Comparison of ENCODE assay signal across 1 cellular context in the genomic region with DNA sequence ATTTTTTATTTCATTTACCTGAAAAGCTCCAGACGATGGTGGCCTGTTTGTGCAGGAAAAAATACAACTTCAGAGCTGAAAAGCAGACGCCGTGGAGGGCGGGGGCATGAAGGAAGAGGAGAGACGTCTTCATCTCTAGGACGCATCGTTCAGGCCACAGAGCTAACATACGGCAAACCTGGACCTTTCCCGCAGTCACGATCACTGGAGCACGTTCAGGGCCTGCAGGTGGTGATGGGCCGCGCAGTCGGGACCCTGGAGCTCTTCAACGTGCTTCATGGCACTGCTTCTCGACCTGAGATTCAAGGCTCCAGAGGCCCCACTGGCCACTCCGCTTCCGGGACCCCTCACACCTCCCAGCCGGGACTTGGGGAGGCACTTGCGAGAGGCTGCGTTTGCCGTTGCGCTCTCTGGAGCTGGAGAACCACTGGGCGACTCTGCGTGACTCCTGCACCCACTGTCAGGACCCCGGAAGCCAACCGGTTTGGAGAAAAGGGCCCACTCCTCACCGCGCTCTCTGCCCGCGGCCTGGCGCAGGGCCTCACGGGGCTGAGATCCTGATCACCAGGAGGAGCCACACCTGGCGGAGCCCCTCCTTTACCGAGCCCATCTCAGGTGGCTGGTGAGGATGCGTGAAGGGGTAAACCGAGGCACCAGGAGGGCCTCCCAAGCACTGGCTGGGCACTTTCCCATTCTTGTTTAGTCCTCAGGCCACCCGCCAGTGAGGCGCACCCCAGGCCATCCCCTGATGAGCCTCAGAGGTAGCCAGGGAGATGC.
A peak's percentile ranks its signal among the peaks of the same experiment; 100 is the strongest.
TF ChIP-seq lines count a peak whose summit lies in the region.

No MANE protein-coding gene starts in this region.

TF ChIP-seq in HepG2, 621 proteins besides CTCF, POLR2A, EP300 and RAD21 (continued from another document and continues in another):
- TF ChIP-seq, protein P1, sequence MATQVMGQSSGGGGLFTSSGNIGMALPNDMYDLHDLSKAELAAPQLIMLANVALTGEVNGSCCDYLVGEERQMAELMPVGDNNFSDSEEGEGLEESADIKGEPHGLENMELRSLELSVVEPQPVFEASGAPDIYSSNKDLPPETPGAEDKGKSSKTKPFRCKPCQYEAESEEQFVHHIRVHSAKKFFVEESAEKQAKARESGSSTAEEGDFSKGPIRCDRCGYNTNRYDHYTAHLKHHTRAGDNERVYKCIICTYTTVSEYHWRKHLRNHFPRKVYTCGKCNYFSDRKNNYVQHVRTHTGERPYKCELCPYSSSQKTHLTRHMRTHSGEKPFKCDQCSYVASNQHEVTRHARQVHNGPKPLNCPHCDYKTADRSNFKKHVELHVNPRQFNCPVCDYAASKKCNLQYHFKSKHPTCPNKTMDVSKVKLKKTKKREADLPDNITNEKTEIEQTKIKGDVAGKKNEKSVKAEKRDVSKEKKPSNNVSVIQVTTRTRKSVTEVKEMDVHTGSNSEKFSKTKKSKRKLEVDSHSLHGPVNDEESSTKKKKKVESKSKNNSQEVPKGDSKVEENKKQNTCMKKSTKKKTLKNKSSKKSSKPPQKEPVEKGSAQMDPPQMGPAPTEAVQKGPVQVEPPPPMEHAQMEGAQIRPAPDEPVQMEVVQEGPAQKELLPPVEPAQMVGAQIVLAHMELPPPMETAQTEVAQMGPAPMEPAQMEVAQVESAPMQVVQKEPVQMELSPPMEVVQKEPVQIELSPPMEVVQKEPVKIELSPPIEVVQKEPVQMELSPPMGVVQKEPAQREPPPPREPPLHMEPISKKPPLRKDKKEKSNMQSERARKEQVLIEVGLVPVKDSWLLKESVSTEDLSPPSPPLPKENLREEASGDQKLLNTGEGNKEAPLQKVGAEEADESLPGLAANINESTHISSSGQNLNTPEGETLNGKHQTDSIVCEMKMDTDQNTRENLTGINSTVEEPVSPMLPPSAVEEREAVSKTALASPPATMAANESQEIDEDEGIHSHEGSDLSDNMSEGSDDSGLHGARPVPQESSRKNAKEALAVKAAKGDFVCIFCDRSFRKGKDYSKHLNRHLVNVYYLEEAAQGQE (IDR thresholded peaks at IDR 0.05; ENCODE audit: borderline replicate concordance in 1 of 2, low read depth in 1 of 2, low read length in 2 of 2), result no peak
- TF ChIP-seq SOX6 (IDR thresholded peaks at IDR 0.05) (no peak), SOX6 (CRISPR knock-in tag; IDR thresholded peaks at IDR 0.05) (no peak), TOPORS (CRISPR knock-in tag; IDR thresholded peaks at IDR 0.05) (no peak), ZNF256 (CRISPR knock-in tag; conservative IDR thresholded peaks at IDR 0.05) (no peak), ZNF207 (IDR thresholded peaks at IDR 0.05; ENCODE audit: borderline replicate concordance) (no peak), ELF1 (CRISPR knock-in tag; IDR thresholded peaks at IDR 0.05) (no peak), ATAD3A (CRISPR knock-in tag; IDR thresholded peaks at IDR 0.05) (no peak), POGZ (CRISPR knock-in tag; IDR thresholded peaks at IDR 0.05) (no peak), MYNN (CRISPR knock-in tag; IDR thresholded peaks at IDR 0.05; ENCODE audit: low read depth) (no peak), RBM39 (IDR thresholded peaks at IDR 0.05; ENCODE audit: low read depth, low read length, poor library complexity, severe bottlenecking) (peak; percentile 15), SNAPC2 (CRISPR knock-in tag; IDR thresholded peaks at IDR 0.05) (no peak), ZNF30 (CRISPR knock-in tag; IDR thresholded peaks at IDR 0.05) (no peak), ZNF614 (CRISPR knock-in tag; IDR thresholded peaks at IDR 0.05; ENCODE audit: borderline replicate concordance) (no peak), ESRRA (CRISPR knock-in tag; IDR thresholded peaks at IDR 0.05; ENCODE audit: low read depth) (no peak), KLF11 (CRISPR knock-in tag; IDR thresholded peaks at IDR 0.05) (no peak), ZNF160 (CRISPR knock-in tag; IDR thresholded peaks at IDR 0.05) (no peak), MIER2 (CRISPR knock-in tag; IDR thresholded peaks at IDR 0.05) (no peak), ZNF260 (CRISPR knock-in tag; IDR thresholded peaks at IDR 0.05; ENCODE audit: borderline replicate concordance, low read depth) (no peak), RFX1 (IDR thresholded peaks at IDR 0.05) (no peak), ZFP90 (CRISPR knock-in tag; IDR thresholded peaks at IDR 0.05; ENCODE audit: borderline replicate concordance) (no peak), BCL6 (CRISPR knock-in tag; IDR thresholded peaks at IDR 0.05) (no peak), ZNF12 (CRISPR knock-in tag; IDR thresholded peaks at IDR 0.05) (no peak), KLF15 (CRISPR knock-in tag; IDR thresholded peaks at IDR 0.05; ENCODE audit: borderline replicate concordance) (no peak), ZFP62 (CRISPR knock-in tag; IDR thresholded peaks at IDR 0.05) (no peak), DR1 (CRISPR knock-in tag; IDR thresholded peaks at IDR 0.05) (no peak), CBX1 (IDR thresholded peaks at IDR 0.05; ENCODE audit: low read depth) (no peak), SUZ12 (IDR thresholded peaks at IDR 0.05; ENCODE audit: low read depth, low read length) (no peak), CHD4 (IDR thresholded peaks at IDR 0.05; ENCODE audit: borderline replicate concordance, low read length) (no peak), SRY (CRISPR knock-in tag; IDR thresholded peaks at IDR 0.05) (0 out of 2 replicates have a peak, but pooled peaks have one; percentile 27), KLF12 (CRISPR knock-in tag; IDR thresholded peaks at IDR 0.05; ENCODE audit: borderline replicate concordance) (no peak), NFIB (CRISPR knock-in tag; IDR thresholded peaks at IDR 0.05; ENCODE audit: borderline replicate concordance) (no peak), ZC3H13 (CRISPR knock-in tag; IDR thresholded peaks at IDR 0.05) (no peak), YY1 (IDR thresholded peaks at IDR 0.05; ENCODE audit: insufficient read depth, insufficient replicate concordance, low read depth, low read length) (no peak), HOXA7 (CRISPR knock-in tag; IDR thresholded peaks at IDR 0.05) (no peak), HOXA9 (CRISPR knock-in tag; IDR thresholded peaks at IDR 0.05; ENCODE audit: borderline replicate concordance) (no peak)
- TF ChIP-seq, protein P2, sequence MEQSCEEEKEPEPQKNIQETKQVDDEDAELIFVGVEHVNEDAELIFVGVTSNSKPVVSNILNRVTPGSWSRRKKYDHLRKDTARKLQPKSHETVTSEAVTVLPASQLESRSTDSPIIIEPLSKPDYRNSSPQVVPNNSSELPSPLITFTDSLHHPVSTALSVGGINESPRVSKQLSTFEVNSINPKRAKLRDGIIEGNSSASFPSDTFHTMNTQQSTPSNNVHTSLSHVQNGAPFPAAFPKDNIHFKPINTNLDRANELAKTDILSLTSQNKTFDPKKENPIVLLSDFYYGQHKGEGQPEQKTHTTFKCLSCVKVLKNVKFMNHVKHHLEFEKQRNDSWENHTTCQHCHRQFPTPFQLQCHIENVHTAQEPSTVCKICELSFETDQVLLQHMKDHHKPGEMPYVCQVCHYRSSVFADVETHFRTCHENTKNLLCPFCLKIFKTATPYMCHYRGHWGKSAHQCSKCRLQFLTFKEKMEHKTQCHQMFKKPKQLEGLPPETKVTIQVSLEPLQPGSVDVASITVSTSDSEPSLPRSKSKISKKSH (CRISPR knock-in tag; IDR thresholded peaks at IDR 0.05; ENCODE audit: borderline replicate concordance), result no peak
- TF ChIP-seq, protein P3, sequence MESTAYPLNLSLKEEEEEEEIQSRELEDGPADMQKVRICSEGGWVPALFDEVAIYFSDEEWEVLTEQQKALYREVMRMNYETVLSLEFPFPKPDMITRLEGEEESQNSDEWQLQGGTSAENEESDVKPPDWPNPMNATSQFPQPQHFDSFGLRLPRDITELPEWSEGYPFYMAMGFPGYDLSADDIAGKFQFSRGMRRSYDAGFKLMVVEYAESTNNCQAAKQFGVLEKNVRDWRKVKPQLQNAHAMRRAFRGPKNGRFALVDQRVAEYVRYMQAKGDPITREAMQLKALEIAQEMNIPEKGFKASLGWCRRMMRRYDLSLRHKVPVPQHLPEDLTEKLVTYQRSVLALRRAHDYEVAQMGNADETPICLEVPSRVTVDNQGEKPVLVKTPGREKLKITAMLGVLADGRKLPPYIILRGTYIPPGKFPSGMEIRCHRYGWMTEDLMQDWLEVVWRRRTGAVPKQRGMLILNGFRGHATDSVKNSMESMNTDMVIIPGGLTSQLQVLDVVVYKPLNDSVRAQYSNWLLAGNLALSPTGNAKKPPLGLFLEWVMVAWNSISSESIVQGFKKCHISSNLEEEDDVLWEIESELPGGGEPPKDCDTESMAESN (CRISPR knock-in tag; conservative IDR thresholded peaks at IDR 0.05), result no peak
- TF ChIP-seq, protein P4, sequence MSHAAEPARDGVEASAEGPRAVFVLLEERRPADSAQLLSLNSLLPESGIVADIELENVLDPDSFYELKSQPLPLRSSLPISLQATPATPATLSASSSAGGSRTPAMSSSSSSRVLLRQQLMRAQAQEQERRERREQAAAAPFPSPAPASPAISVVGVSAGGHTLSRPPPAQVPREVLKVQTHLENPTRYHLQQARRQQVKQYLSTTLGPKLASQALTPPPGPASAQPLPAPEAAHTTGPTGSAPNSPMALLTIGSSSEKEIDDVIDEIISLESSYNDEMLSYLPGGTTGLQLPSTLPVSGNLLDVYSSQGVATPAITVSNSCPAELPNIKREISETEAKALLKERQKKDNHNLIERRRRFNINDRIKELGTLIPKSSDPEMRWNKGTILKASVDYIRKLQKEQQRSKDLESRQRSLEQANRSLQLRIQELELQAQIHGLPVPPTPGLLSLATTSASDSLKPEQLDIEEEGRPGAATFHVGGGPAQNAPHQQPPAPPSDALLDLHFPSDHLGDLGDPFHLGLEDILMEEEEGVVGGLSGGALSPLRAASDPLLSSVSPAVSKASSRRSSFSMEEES (CRISPR knock-in tag; IDR thresholded peaks at IDR 0.05), result no peak
- TF ChIP-seq, protein P5, sequence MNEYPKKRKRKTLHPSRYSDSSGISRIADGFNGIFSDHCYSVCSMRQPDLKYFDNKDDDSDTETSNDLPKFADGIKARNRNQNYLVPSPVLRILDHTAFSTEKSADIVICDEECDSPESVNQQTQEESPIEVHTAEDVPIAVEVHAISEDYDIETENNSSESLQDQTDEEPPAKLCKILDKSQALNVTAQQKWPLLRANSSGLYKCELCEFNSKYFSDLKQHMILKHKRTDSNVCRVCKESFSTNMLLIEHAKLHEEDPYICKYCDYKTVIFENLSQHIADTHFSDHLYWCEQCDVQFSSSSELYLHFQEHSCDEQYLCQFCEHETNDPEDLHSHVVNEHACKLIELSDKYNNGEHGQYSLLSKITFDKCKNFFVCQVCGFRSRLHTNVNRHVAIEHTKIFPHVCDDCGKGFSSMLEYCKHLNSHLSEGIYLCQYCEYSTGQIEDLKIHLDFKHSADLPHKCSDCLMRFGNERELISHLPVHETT (CRISPR knock-in tag; conservative IDR thresholded peaks at IDR 0.05), result no peak
- TF ChIP-seq, protein P6, sequence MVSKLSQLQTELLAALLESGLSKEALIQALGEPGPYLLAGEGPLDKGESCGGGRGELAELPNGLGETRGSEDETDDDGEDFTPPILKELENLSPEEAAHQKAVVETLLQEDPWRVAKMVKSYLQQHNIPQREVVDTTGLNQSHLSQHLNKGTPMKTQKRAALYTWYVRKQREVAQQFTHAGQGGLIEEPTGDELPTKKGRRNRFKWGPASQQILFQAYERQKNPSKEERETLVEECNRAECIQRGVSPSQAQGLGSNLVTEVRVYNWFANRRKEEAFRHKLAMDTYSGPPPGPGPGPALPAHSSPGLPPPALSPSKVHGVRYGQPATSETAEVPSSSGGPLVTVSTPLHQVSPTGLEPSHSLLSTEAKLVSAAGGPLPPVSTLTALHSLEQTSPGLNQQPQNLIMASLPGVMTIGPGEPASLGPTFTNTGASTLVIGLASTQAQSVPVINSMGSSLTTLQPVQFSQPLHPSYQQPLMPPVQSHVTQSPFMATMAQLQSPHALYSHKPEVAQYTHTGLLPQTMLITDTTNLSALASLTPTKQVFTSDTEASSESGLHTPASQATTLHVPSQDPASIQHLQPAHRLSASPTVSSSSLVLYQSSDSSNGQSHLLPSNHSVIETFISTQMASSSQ (IDR thresholded peaks at IDR 0.05; ENCODE audit: low read depth), result no peak
- TF ChIP-seq, protein P6 (CRISPR knock-in tag; IDR thresholded peaks at IDR 0.05; ENCODE audit: borderline replicate concordance), result 0 out of 2 replicates have a peak, but pooled peaks have one; percentile 16
- TF ChIP-seq, protein P7, sequence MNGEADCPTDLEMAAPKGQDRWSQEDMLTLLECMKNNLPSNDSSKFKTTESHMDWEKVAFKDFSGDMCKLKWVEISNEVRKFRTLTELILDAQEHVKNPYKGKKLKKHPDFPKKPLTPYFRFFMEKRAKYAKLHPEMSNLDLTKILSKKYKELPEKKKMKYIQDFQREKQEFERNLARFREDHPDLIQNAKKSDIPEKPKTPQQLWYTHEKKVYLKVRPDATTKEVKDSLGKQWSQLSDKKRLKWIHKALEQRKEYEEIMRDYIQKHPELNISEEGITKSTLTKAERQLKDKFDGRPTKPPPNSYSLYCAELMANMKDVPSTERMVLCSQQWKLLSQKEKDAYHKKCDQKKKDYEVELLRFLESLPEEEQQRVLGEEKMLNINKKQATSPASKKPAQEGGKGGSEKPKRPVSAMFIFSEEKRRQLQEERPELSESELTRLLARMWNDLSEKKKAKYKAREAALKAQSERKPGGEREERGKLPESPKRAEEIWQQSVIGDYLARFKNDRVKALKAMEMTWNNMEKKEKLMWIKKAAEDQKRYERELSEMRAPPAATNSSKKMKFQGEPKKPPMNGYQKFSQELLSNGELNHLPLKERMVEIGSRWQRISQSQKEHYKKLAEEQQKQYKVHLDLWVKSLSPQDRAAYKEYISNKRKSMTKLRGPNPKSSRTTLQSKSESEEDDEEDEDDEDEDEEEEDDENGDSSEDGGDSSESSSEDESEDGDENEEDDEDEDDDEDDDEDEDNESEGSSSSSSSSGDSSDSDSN (CRISPR knock-in tag; IDR thresholded peaks at IDR 0.05), result no peak
- TF ChIP-seq, protein P8, sequence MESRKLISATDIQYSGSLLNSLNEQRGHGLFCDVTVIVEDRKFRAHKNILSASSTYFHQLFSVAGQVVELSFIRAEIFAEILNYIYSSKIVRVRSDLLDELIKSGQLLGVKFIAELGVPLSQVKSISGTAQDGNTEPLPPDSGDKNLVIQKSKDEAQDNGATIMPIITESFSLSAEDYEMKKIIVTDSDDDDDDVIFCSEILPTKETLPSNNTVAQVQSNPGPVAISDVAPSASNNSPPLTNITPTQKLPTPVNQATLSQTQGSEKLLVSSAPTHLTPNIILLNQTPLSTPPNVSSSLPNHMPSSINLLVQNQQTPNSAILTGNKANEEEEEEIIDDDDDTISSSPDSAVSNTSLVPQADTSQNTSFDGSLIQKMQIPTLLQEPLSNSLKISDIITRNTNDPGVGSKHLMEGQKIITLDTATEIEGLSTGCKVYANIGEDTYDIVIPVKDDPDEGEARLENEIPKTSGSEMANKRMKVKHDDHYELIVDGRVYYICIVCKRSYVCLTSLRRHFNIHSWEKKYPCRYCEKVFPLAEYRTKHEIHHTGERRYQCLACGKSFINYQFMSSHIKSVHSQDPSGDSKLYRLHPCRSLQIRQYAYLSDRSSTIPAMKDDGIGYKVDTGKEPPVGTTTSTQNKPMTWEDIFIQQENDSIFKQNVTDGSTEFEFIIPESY (CRISPR knock-in tag; IDR thresholded peaks at IDR 0.05), result peak; percentile 12; the same call in 1 of the 2 replicates
